In genomic region chr20:50731055-50731929, GRCh38 we compare ENCODE assay signal across 8 cellular contexts. TPM values are rescaled to one million over a fixed set of nuclear protein-coding genes. Genes with fewer than 3 reads are reported as not detected.
DNase-seq lines count a peak whose midpoint lies in the region; ATAC-seq and TF ChIP-seq lines count a peak whose summit lies in the region.

TSS of gene PARD6B (plus strand) at chr20:50731580. CDS start at chr20:50731787, 207 bp downstream.

- no peaks in the 10 kb centered on the region for H3K9me2 ChIP-seq in OCI-LY7 (ENCODE audit: insufficient read depth, low read length)

- peaks cover 2% of the 10 kb centered on the region for H3K36me3 Mint-ChIP-seq in IgD-negative memory B cell

- H3K27me3 Mint-ChIP-seq in IgD-negative memory B cell, result no peaks in the 10 kb centered on the region

- no TSS peak for BruUV-seq in OCI-LY7 (replicated peaks; lab: Mats Ljungman, UMichigan)

- H3K9me3 Mint-ChIP-seq in IgD-negative memory B cell, result no peaks in the 10 kb centered on the region

- CTCF ChIA-PET in OCI-LY7 (lab: Charles Lee; ENCODE audit: unreplicated experiment), result no interaction called here

- DNase-seq in DMS153 treated with DMSO at 0.1 percent for 48 hours (lab: John Stamatoyannopoulos, UW; ENCODE audit: unreplicated experiment), result peak; percentile 97
- DNase-seq in OCI-LY7 (ENCODE audit: low spot score), result peak; percentile 100
- DNase-seq in activated T-cell treated with anti-CD3 and anti-CD28 coated beads for 4 hours, result peak; percentile 99
- DNase-seq in epithelial cell of prostate (ENCODE audit: low read depth, low spot score), result peak; percentile 96
- DNase-seq in mucosa of descending colon, result peak; percentile 99
- DNase-seq in stimulated activated CD8-positive, alpha-beta memory T cell treated with anti-CD3 and anti-CD28 coated beads, Interleukin-2, amount 100 ng/mL, for 48 hours (ENCODE audit: low read depth in 2 of 2), result peak; percentile 98 to 99

- TF ChIP-seq CTCF in OCI-LY7 (conservative IDR thresholded peaks at IDR 0.05; ENCODE audit: low read length), result no peak
- TF ChIP-seq CTCF in mucosa of descending colon (IDR thresholded peaks at IDR 0.05), result no peak

- H3K36me3 ChIP-seq in OCI-LY7 (ENCODE audit: insufficient read depth, low read length) (peaks cover 4% of the 10 kb centered on the region; the same call in 1 of the 2 replicates), mucosa of descending colon (ENCODE audit: low read depth) (no peaks in the 10 kb centered on the region)

- peak within 1 kb of the TSS; percentile 75 for H3K4me3 ChIP-seq in OCI-LY7 (ENCODE audit: low read depth, low read length, poor library complexity, severe bottlenecking)
- peak within 1 kb of the TSS; percentile 77 for H3K4me3 ChIP-seq in mucosa of descending colon

- H3K27ac Mint-ChIP-seq in IgD-negative memory B cell, result peak within 1 kb of the TSS; percentile 84 to 91 (median 86)

- peak within 1 kb of the TSS; percentile 79 to 95 (median 91) for H3K4me3 Mint-ChIP-seq in IgD-negative memory B cell

- ATAC-seq in GM21619 (IDR thresholded peaks at IDR 0.05; ENCODE audit: unreplicated experiment) (peak; percentile 83), mucosa of descending colon (peak; percentile 90)

- H2AFZ ChIP-seq in OCI-LY7 (ENCODE audit: low read length), result peak within 1 kb of the TSS; percentile 92

- H3K27ac ChIP-seq in OCI-LY7 (ENCODE audit: low read depth, low read length, poor library complexity, severe bottlenecking), result peak within 1 kb of the TSS; percentile 24
- H3K27ac ChIP-seq in epithelial cell of prostate, result peak within 1 kb of the TSS; percentile 100

- peak within 1 kb of the TSS; percentile 82 for H3K4me2 ChIP-seq in OCI-LY7 (ENCODE audit: low read length)

- H3K79me2 ChIP-seq in OCI-LY7 (ENCODE audit: insufficient read depth, low read depth, low read length), result peaks cover 17% of the 10 kb centered on the region; the same call in 1 of the 2 replicates

- intact Hi-C loops in OCI-LY7 (cut with micrococcal nuclease; ENCODE audit: unreplicated experiment) (loop anchor here (1.0 to 5.0 kb wide), 3 partner anchors 200 to 539 kb away; partner anchors contain the start of genes ADNP, CEBPB, DPM1 and MOCS3), mucosa of descending colon (cut with DNase I, micrococcal nuclease) (no loop called here)

- H3K4me1 ChIP-seq in OCI-LY7 (ENCODE audit: insufficient read depth, low read length, poor library complexity, severe bottlenecking) (peaks cover 29% of the 10 kb centered on the region), mucosa of descending colon (ENCODE audit: low read depth) (peaks cover 11% of the 10 kb centered on the region)

- H3K9me3 ChIP-seq in OCI-LY7 (ENCODE audit: low read length) (no peaks in the 10 kb centered on the region), mucosa of descending colon (no peaks in the 10 kb centered on the region)

- POLR2A ChIA-PET in OCI-LY7 (lab: Charles Lee), result interaction anchor here (0.7 to 0.8 kb wide), 3 partner anchors 45 to 178 kb away, joined by 3 to 5 read pairs (median 3); no protein-coding TSS in a partner anchor

- no peaks in the 10 kb centered on the region; the same call in 1 of the 2 replicates for H4K20me1 ChIP-seq in OCI-LY7 (ENCODE audit: insufficient read depth, low read length)

- H3K4me1 Mint-ChIP-seq in IgD-negative memory B cell, result peaks cover 9 to 15% (median 9%) of the 10 kb centered on the region in 3 donors

RNA-seq across cellular contexts. Expression of gene PARD6B, which starts in this region (rescaled TPM):
- 0.70 TPM for polyA plus RNA-seq in IgD-negative memory B cell
- total RNA-seq in OCI-LY7 (2014; rRNA removed; shearing (Covaris generic)), result 4.4 and 5.8 TPM in 2 replicates
- 5.1 and 6.1 TPM in 2 replicates for total RNA-seq in OCI-LY7 (2022)
- total RNA-seq in mucosa of descending colon, result 10 to 100 TPM; 16.8 to 35.1 (median 29.2) TPM

Comparison
In these comparisons a context has a peak if more than half of its experiments do, and no peak if none do; other contexts are left out.
1. Peak in every context shown above with its lines: DNase-seq, ATAC-seq, H3K4me3 ChIP-seq and H3K27ac ChIP-seq.